Comparison of ENCODE assay signal across 13 cellular contexts in genomic region chr3:185912929-185913901, GRCh38. TPM values are rescaled to one million over a fixed set of nuclear protein-coding genes. Genes with fewer than 3 reads are reported as not detected.
A peak's percentile ranks its signal among the peaks of the same experiment; 100 is the strongest.
DNase-seq lines count a peak whose midpoint lies in the region; ATAC-seq, FAIRE-seq and TF ChIP-seq lines count a peak whose summit lies in the region.
"Had no signal": no experiment of that assay in that cellular context is flagged by ENCODE, and none has a peak within 500 bp of the region (broad histone marks: within the 10 kb centered on the region; RNA-seq: fewer than 3 reads in every experiment).

No MANE protein-coding gene starts in this region.

- H3K27me3 Mint-ChIP-seq in CD4-positive, CD25-positive, alpha-beta regulatory T cell: peaks cover 4% of the 10 kb centered on the region
- H3K27me3 Mint-ChIP-seq: natural killer cell treated with Interleukin-12 subunit alpha and Interleukin-12 subunit beta and Interleukin-15 and Interleukin-18, amount 100 ng/mL, for 72 hours had no signal

- peak overlapping the region in 2 of 4 donors; percentile 18 to 90 for H3K4me3 Mint-ChIP-seq in CD4-positive, CD25-positive, alpha-beta regulatory T cell
- H3K4me3 Mint-ChIP-seq: natural killer cell treated with Interleukin-12 subunit alpha and Interleukin-12 subunit beta and Interleukin-15 and Interleukin-18, amount 100 ng/mL, for 72 hours had no signal

- no TSS peak for BruUV-seq in PC-9 (replicated peaks; lab: Mats Ljungman, UMichigan)

- peaks cover 94% of the 10 kb centered on the region for H3F3A ChIP-seq in PC-9 (ENCODE audit: insufficient read depth, low read depth)

- TF ChIP-seq CTCF in PC-9 (conservative IDR thresholded peaks at IDR 0.05): no peak
- TF ChIP-seq CTCF in keratinocyte (optimal IDR thresholded peaks at IDR 0.05 in 1 of 3, IDR thresholded peaks at IDR 0.05 in 1 of 3, conservative IDR thresholded peaks at IDR 0.05 in 1 of 3; ENCODE audit: extremely low read depth in 1 of 3, insufficient read depth in 2 of 3, low read length in 3 of 3): no peak

- H3K79me2 ChIP-seq in PC-9 (ENCODE audit: low read depth) (peaks cover 12% of the 10 kb centered on the region; the same call in 1 of the 2 replicates), keratinocyte (ENCODE audit: control insufficient read depth, insufficient read depth, low read length) (peaks cover 9% of the 10 kb centered on the region)

- peaks cover 34% of the 10 kb centered on the region for H3K36me3 Mint-ChIP-seq in CD4-positive, CD25-positive, alpha-beta regulatory T cell

- no peak overlapping the region for H3K27ac ChIP-seq in CD4-positive, CD25-positive, alpha-beta regulatory T cell (ENCODE audit: insufficient read depth, low read length, poor library complexity, severe bottlenecking)
- H3K27ac ChIP-seq in PC-9: 0 out of 2 replicates have a peak overlapping the region, but pooled peaks have one; percentile 15
- H3K27ac ChIP-seq in keratinocyte (ENCODE audit: control insufficient read depth, insufficient read depth, low read length): no peak overlapping the region
- H3K27ac ChIP-seq: colonic mucosa had no signal

- intact Hi-C loops in PC-9 (cut with micrococcal nuclease; ENCODE audit: unreplicated experiment): loop anchor here (5.0 kb wide), 1 partner anchor 86 kb away; the partner anchor contains the start of gene IGF2BP2

- H3K4me2 ChIP-seq in PC-9 (no peak overlapping the region), keratinocyte (ENCODE audit: control insufficient read depth, extremely low read depth, insufficient read depth, low read depth, low read length) (no peak overlapping the region)

- H3K9me1 ChIP-seq in keratinocyte (ENCODE audit: control insufficient read depth, extremely low read depth, insufficient read depth, low read length): no peaks in the 10 kb centered on the region

- peaks cover 45% of the 10 kb centered on the region for H3K36me3 ChIP-seq in CD4-positive, CD25-positive, alpha-beta regulatory T cell (ENCODE audit: control insufficient read depth, insufficient read depth, low read length)
- H3K36me3 ChIP-seq in PC-9 (ENCODE audit: low read depth) (peaks cover 42% of the 10 kb centered on the region), keratinocyte (ENCODE audit: control insufficient read depth in 2 of 2, extremely low read depth in 1 of 2, insufficient read depth in 2 of 2, low read length in 2 of 2) (peaks cover 14 to 35% of the 10 kb centered on the region in 2 experiments)

- H4K20me1 ChIP-seq in PC-9 (ENCODE audit: insufficient read depth) (peaks cover 51% of the 10 kb centered on the region), keratinocyte (ENCODE audit: control insufficient read depth, extremely low read depth, insufficient read depth, low read length) (peaks cover 3% of the 10 kb centered on the region)

- no peak overlapping the region for H2AFZ ChIP-seq in PC-9
- no peak overlapping the region for H2AFZ ChIP-seq in keratinocyte (ENCODE audit: control insufficient read depth, low read length)

- CTCF ChIA-PET in PC-9 (lab: Charles Lee): interaction anchor here (0.6 to 1.2 kb wide), 3 partner anchors 11 to 161 kb away, joined by 3 to 6 read pairs (median 5); no protein-coding TSS in a partner anchor

- no peak overlapping the region for H3K9ac ChIP-seq in keratinocyte (ENCODE audit: control insufficient read depth, extremely low read depth, insufficient read depth, low read length)

- peaks cover 0 to 1% (median 0%) of the 10 kb centered on the region in 7 donors for H3K9me3 Mint-ChIP-seq in CD4-positive, CD25-positive, alpha-beta regulatory T cell
- H3K9me3 Mint-ChIP-seq: natural killer cell treated with Interleukin-12 subunit alpha and Interleukin-12 subunit beta and Interleukin-15 and Interleukin-18, amount 100 ng/mL, for 72 hours had no signal

- no peaks in the 10 kb centered on the region for H3K27me3 ChIP-seq in CD4-positive, CD25-positive, alpha-beta regulatory T cell (ENCODE audit: control insufficient read depth, insufficient read depth, low read length)
- H3K27me3 ChIP-seq in PC-9 (ENCODE audit: insufficient read depth, low read depth): no peaks in the 10 kb centered on the region
- H3K27me3 ChIP-seq in keratinocyte (ENCODE audit: control insufficient read depth, extremely low read depth, insufficient read depth, low read length): no peaks in the 10 kb centered on the region
- H3K27me3 ChIP-seq: colonic mucosa had no signal

- ATAC-seq in CD4-positive, CD25-positive, alpha-beta regulatory T cell (ENCODE audit: low read depth in 2 of 2): peak; percentile 13 to 25
- ATAC-seq in HG03354 (IDR thresholded peaks at IDR 0.05; ENCODE audit: poor library complexity, severe bottlenecking, unreplicated experiment): no peak

- dilution Hi-C loops in keratinocyte (cut with MboI; ENCODE audit: extremely low pct_ligation_motif_present, low sequenced_read_pairs): no loop called here

- no peaks in the 10 kb centered on the region for H3K4me1 ChIP-seq in CD4-positive, CD25-positive, alpha-beta regulatory T cell (ENCODE audit: control insufficient read depth, insufficient read depth, low read length, poor library complexity, severe bottlenecking)
- H3K4me1 ChIP-seq in PC-9 (replicated peaks; ENCODE audit: insufficient read depth) (no peaks in the 10 kb centered on the region), keratinocyte (ENCODE audit: control insufficient read depth, extremely low read depth, insufficient read depth, low read length) (no peaks in the 10 kb centered on the region)
- H3K4me1 ChIP-seq: colonic mucosa had no signal

- no peak for DNase-seq in CD4-positive, CD25-positive, alpha-beta regulatory T cell
- DNase-seq in DMS 273 treated with DMSO at 0.1 percent for 48 hours (lab: John Stamatoyannopoulos, UW) (peak; percentile 61), PC-9 (no peak), keratinocyte (ENCODE audit: low read depth, low spot score) (no peak), LoVo (ENCODE audit: low spot score) (no peak), NCI-H2029 treated with DMSO at 0.1 percent for 48 hours (lab: John Stamatoyannopoulos, UW) (no peak)
- DNase-seq: activated CD4-positive, CD25-positive, alpha-beta regulatory T cell treated with anti-CD3 and anti-CD28 coated beads, Interleukin-2, amount 50 U/mL, for 72 hours; activated naive CD4-positive, alpha-beta T cell treated with anti-CD3 and anti-CD28 coated beads, Interleukin-2, amount 50 U/mL, for 16 hours; colonic mucosa; SIG-M5 had no signal

- no peaks in the 10 kb centered on the region for H3K9me3 ChIP-seq in CD4-positive, CD25-positive, alpha-beta regulatory T cell (ENCODE audit: control insufficient read depth in 2 of 2, low read length in 2 of 2)
- H3K9me3 ChIP-seq in PC-9 (ENCODE audit: insufficient read depth, low read depth) (no peaks in the 10 kb centered on the region), keratinocyte (ENCODE audit: control insufficient read depth, low read depth, low read length) (no peaks in the 10 kb centered on the region)
- H3K9me3 ChIP-seq: colonic mucosa had no signal

- no peaks in the 10 kb centered on the region for H3K9me2 ChIP-seq in PC-9 (ENCODE audit: insufficient read depth)

- no peak overlapping the region for H3K4me3 ChIP-seq in CD4-positive, CD25-positive, alpha-beta regulatory T cell (ENCODE audit: low read depth, low read length)
- H3K4me3 ChIP-seq in PC-9 (no peak overlapping the region), keratinocyte (ENCODE audit: control insufficient read depth in 2 of 3, extremely low read depth in 1 of 3, insufficient read depth in 2 of 3, low read depth in 1 of 3, low read length in 3 of 3) (no peak overlapping the region)
- H3K4me3 ChIP-seq: colonic mucosa had no signal

- H3K27ac Mint-ChIP-seq in CD4-positive, CD25-positive, alpha-beta regulatory T cell: peak overlapping the region in 2 of 3 donors; percentile 67 to 79

- FAIRE-seq in keratinocyte (lab: Jason Lieb, UNC): peak; percentile 65
- FAIRE-seq: HTR-8/SVneo had no signal

- H3K4me1 Mint-ChIP-seq in CD4-positive, CD25-positive, alpha-beta regulatory T cell: peaks cover 8 to 18% (median 12%) of the 10 kb centered on the region in 4 donors

- POLR2A ChIA-PET in PC-9 (lab: Charles Lee; ENCODE audit: unreplicated experiment): interaction anchor here (0.6 to 1.0 kb wide), 8 partner anchors 25 to 1153 kb away, joined by 5 to 10 read pairs (median 8); no protein-coding TSS in a partner anchor

RNA-seq across cellular contexts. Expression of gene TRA2B, which starts 24.6 kb away (rescaled TPM):
- 631 TPM for total RNA-seq in CD4-positive, CD25-positive, alpha-beta regulatory T cell
- polyA plus RNA-seq in CD4-positive, CD25-positive, alpha-beta regulatory T cell: 100 to 1,000 TPM; 187 to 233 (median 205) TPM
- total RNA-seq in PC-9 (2021): 117 and 158 TPM in 2 replicates
- polyA plus RNA-seq in keratinocyte: 105 to 195 TPM (median 132 TPM) in 3 replicates
- polyA plus RNA-seq in keratinocyte (2011; ENCODE audit: low read depth): 73.7 TPM
- polyA plus RNA-seq in keratinocyte (2011; cell fraction: cytosol; rRNA removed): 65.1 and 101 TPM in 2 replicates
- 75.4 and 116 TPM in 2 replicates for polyA plus RNA-seq in keratinocyte (2011; cell fraction: nucleus; rRNA removed)
- polyA plus RNA-seq in keratinocyte (2012; ENCODE audit: low replicate concordance): 48.2 and 132 TPM in 2 replicates
- polyA minus RNA-seq in keratinocyte: 70.9 to 176 TPM (median 145 TPM) in 3 replicates
- polyA minus RNA-seq in keratinocyte (2011; cell fraction: cytosol; rRNA and poly(A)+ RNA removed): 296 TPM
- polyA minus RNA-seq in keratinocyte (2011; cell fraction: nucleus; rRNA and poly(A)+ RNA removed): 77.1 and 106 TPM in 2 replicates
